Comparison of ENCODE assay signal across 18 cellular contexts in genomic region chr2:142642654-142643053, GRCh38.
"Had no signal": no experiment of that assay in that cellular context is flagged by ENCODE, and none has a peak within 500 bp of the region (broad histone marks: within the 10 kb centered on the region; RNA-seq: fewer than 3 reads in every experiment).

No MANE protein-coding gene starts in this region.

- H3K36me3 Mint-ChIP-seq: activated naive CD8-positive, alpha-beta T cell; brain; type B pancreatic cell had no signal

- DNase-seq: activated CD4-positive, alpha-beta T cell treated with anti-CD3 and anti-CD28 coated beads, Interleukin-2, amount 10 ng/mL, durations not matched to agents 7 days and 5 days; activated CD4-positive, CD25-positive, alpha-beta regulatory T cell; activated CD8-positive, alpha-beta memory T cell treated with anti-CD3 and anti-CD28 coated beads, Interleukin-2, amount 50 U/mL, for 48 hours; activated gamma-delta T cell; activated T-cell treated with anti-CD3 and anti-CD28 coated beads, Interleukin-2, amount 50 U/mL, for 72 hours; dorsolateral prefrontal cortex; endodermal cell; foreskin melanocyte; nucleus accumbens; stimulated activated CD4-positive, alpha-beta T cell treated with anti-CD3 and anti-CD28 coated beads, Interleukin-4, amount 100 ng/mL, for 4 hours; stimulated activated CD8-positive, alpha-beta memory T cell treated with anti-CD3 and anti-CD28 coated beads, Interleukin-4, amount 100 ng/mL, for 48 hours; stimulated activated naive CD8-positive, alpha-beta T cell treated with anti-CD3 and anti-CD28 coated beads, Interleukin-15, Interleukin-2, amounts not matched to agents 100 U/mL and 50 U/mL, for 24 hours had no signal

- H3K4me3 Mint-ChIP-seq: activated CD4-positive, alpha-beta T cell treated with anti-CD3 and anti-CD28 coated beads, Interleukin-2, amount 10 ng/mL, durations not matched to agents 7 days and 5 days; activated naive CD8-positive, alpha-beta T cell; activated T-cell treated with anti-CD3 and anti-CD28 coated beads, Interleukin-2, amount 50 U/mL, for 72 hours; brain; endodermal cell; natural killer cell treated with Interleukin-12 subunit alpha and Interleukin-12 subunit beta and Interleukin-15 and Interleukin-18, amount 100 ng/mL, for 72 hours; T-helper 2 cell treated with Interferon-gamma antibody and Interleukin-4, amounts not matched to agents 5 μg/mL and 100 μg/mL, for 36 hours; type B pancreatic cell had no signal

- H3K27me3 ChIP-seq: dorsolateral prefrontal cortex had no signal

- H3K27ac ChIP-seq: dorsolateral prefrontal cortex, skin epidermis had no signal

- H3K27me3 Mint-ChIP-seq: activated CD4-positive, alpha-beta T cell treated with anti-CD3 and anti-CD28 coated beads, Interleukin-2, amount 10 ng/mL, durations not matched to agents 7 days and 5 days; activated naive CD8-positive, alpha-beta T cell; brain; natural killer cell treated with Interleukin-12 subunit alpha and Interleukin-12 subunit beta and Interleukin-15 and Interleukin-18, amount 100 ng/mL, for 72 hours; type B pancreatic cell had no signal

- H3K4me1 Mint-ChIP-seq: activated CD4-positive, alpha-beta T cell treated with anti-CD3 and anti-CD28 coated beads, Interleukin-2, amount 10 ng/mL, durations not matched to agents 7 days and 5 days; brain had no signal

- H3K4me3 ChIP-seq: dorsolateral prefrontal cortex, skin epidermis had no signal

- ATAC-seq: activated T-cell treated with anti-CD3 and anti-CD28 coated beads, Interleukin-2, amount 50 U/mL, for 72 hours; natural killer cell treated with Interleukin-12 subunit alpha and Interleukin-12 subunit beta and Interleukin-15 and Interleukin-18, amount 100 ng/mL, for 72 hours; stimulated activated naive CD8-positive, alpha-beta T cell treated with anti-CD3 and anti-CD28 coated beads, Interleukin-15, Interleukin-2, amounts not matched to agents 100 U/mL and 50 U/mL, for 24 hours had no signal

- H3K27ac Mint-ChIP-seq: activated CD4-positive, alpha-beta T cell treated with anti-CD3 and anti-CD28 coated beads, Interleukin-2, amount 10 ng/mL, durations not matched to agents 7 days and 5 days; activated naive CD8-positive, alpha-beta T cell; activated T-cell treated with anti-CD3 and anti-CD28 coated beads, Interleukin-2, amount 50 U/mL, for 72 hours; brain; endodermal cell; natural killer cell treated with Interleukin-12 subunit alpha and Interleukin-12 subunit beta and Interleukin-15 and Interleukin-18, amount 100 ng/mL, for 72 hours; T-helper 2 cell treated with Interferon-gamma antibody and Interleukin-4, amounts not matched to agents 5 μg/mL and 100 μg/mL, for 36 hours; type B pancreatic cell had no signal

- H3K9me3 Mint-ChIP-seq: activated CD4-positive, alpha-beta T cell treated with anti-CD3 and anti-CD28 coated beads, Interleukin-2, amount 10 ng/mL, durations not matched to agents 7 days and 5 days; type B pancreatic cell had no signal
